ENCODE assay signal across 1 cellular context in the genomic region with DNA sequence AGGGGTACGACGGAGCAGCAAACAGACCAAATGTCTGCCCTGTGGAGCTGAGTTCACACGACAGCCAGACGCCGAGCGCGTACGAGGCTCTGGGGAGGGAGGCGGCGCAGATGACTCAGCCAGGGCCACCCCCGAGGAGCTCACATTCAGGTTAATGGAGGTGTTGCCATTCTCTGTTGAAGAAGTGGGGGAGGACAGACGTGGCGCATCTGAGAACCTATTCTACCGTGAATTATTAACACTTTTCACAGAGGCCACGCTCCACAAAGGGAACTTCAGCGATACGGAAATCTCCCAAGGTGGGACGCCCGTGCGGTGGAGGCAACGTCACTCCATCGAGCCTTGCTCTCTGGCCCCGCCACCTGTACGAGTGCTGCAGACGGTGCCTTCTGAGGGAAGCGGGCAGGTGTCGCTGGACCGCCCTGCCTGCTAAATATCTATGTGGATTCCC.
TF ChIP-seq lines count a peak whose summit lies in the region.

No MANE protein-coding gene starts in this region.

TF ChIP-seq in H1, 55 proteins besides CTCF, POLR2A, EP300 and RAD21:
- TF ChIP-seq TCF12 (IDR thresholded peaks at IDR 0.05; ENCODE audit: low read depth, low read length) (no peak), SIX5 (IDR thresholded peaks at IDR 0.05; ENCODE audit: low read depth, low read length) (no peak), SRF (IDR thresholded peaks at IDR 0.05; ENCODE audit: low read depth, low read length) (no peak)
